ENCODE assay signal across 8 cellular contexts in the genomic region with DNA sequence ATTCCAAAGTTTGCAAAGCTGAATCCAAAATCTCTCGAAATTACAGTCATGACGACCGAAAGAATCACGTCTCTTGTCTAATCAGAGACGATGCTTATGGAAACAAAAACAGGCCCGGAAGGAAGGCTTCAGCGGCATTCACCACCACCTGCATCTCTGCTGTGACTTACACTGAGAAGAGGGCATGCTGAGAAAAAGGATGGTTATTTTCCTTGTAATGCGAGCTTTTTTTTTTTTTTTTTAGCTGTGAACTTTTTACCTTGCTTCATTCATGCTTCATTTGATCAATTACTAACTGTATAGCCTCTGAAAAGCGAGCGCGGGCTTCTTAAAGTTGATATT.
DNase-seq lines count a peak whose midpoint lies in the region; ATAC-seq, FAIRE-seq and TF ChIP-seq lines count a peak whose summit lies in the region.

No MANE protein-coding gene starts in this region.

- no peak for DNase-seq in activated CD4-positive, alpha-beta T cell treated with anti-CD3 and anti-CD28 coated beads, Interleukin-2, amount 10 ng/mL, durations not matched to agents 24 days and 14 days
- no peak for DNase-seq in activated CD4-positive, alpha-beta T cell treated with anti-CD3 and anti-CD28 coated beads for 48 hours
- DNase-seq in WERI-Rb-1 (no peak), iPS DF 6.9 (ENCODE audit: low read depth, low spot score) (no peak), RCC 7860 (ENCODE audit: low spot score) (no peak), D721Med (ENCODE audit: insufficient read length, low spot score) (no peak)

- peaks cover 73% of the 10 kb centered on the region for H3K27me3 Mint-ChIP-seq in activated CD4-positive, alpha-beta T cell treated with anti-CD3 and anti-CD28 coated beads, Interleukin-2, amount 10 ng/mL, durations not matched to agents 24 days and 14 days

- peaks cover 11% of the 10 kb centered on the region for H3K4me1 Mint-ChIP-seq in activated CD4-positive, alpha-beta T cell treated with anti-CD3 and anti-CD28 coated beads, Interleukin-2, amount 10 ng/mL, durations not matched to agents 24 days and 14 days

- peak overlapping the region; percentile 86 for H3K4me3 ChIP-seq in WERI-Rb-1 (ENCODE audit: low read depth, low read length)
- H3K4me3 ChIP-seq in iPS DF 6.9 (ENCODE audit: low read length): peak overlapping the region; percentile 72; the same call in 1 of the 2 replicates
- H3K4me3 ChIP-seq in stomach smooth muscle (ENCODE audit: low read length in 2 of 2): peak overlapping the region; percentile 55 to 80

- H3K9me3 ChIP-seq in WERI-Rb-1 (ENCODE audit: severe bottlenecking) (no peaks in the 10 kb centered on the region), iPS DF 6.9 (ENCODE audit: control insufficient read depth, insufficient read depth, low read length) (no peaks in the 10 kb centered on the region), stomach smooth muscle (ENCODE audit: control insufficient read depth in 2 of 2, low read length in 2 of 2) (no peaks in the 10 kb centered on the region)

- no peak for TF ChIP-seq CTCF in WERI-Rb-1 (IDR thresholded peaks at IDR 0.05; ENCODE audit: low read depth, low read length)
- TF ChIP-seq CTCF in D721Med (IDR thresholded peaks at IDR 0.05; ENCODE audit: insufficient read depth, missing control alignments): no peak

- H3K4me1 ChIP-seq in iPS DF 6.9 (ENCODE audit: control insufficient read depth, insufficient read depth, low read length): no peaks in the 10 kb centered on the region
- H3K4me1 ChIP-seq in stomach smooth muscle (ENCODE audit: control insufficient read depth, insufficient read depth, low read length): peaks cover 22% of the 10 kb centered on the region

- H3K27ac Mint-ChIP-seq in activated CD4-positive, alpha-beta T cell treated with anti-CD3 and anti-CD28 coated beads, Interleukin-2, amount 10 ng/mL, durations not matched to agents 24 days and 14 days: no peak overlapping the region

- H3K27me3 ChIP-seq in WERI-Rb-1 (ENCODE audit: insufficient read depth, low read depth, severe bottlenecking) (no peaks in the 10 kb centered on the region), iPS DF 6.9 (ENCODE audit: control insufficient read depth, insufficient read depth, low read length) (no peaks in the 10 kb centered on the region), stomach smooth muscle (ENCODE audit: control insufficient read depth in 1 of 2, insufficient read depth in 2 of 2, low read length in 2 of 2) (no peaks in the 10 kb centered on the region)

- ATAC-seq in HG03135 (IDR thresholded peaks at IDR 0.05; ENCODE audit: unreplicated experiment): no peak

- H3K4me3 Mint-ChIP-seq in activated CD4-positive, alpha-beta T cell treated with anti-CD3 and anti-CD28 coated beads, Interleukin-2, amount 10 ng/mL, durations not matched to agents 24 days and 14 days: peak overlapping the region; percentile 60

- no peaks in the 10 kb centered on the region for H3K36me3 ChIP-seq in WERI-Rb-1
- no peaks in the 10 kb centered on the region for H3K36me3 ChIP-seq in iPS DF 6.9 (ENCODE audit: control insufficient read depth, insufficient read depth, low read length)
- no peaks in the 10 kb centered on the region for H3K36me3 ChIP-seq in stomach smooth muscle (ENCODE audit: control insufficient read depth in 2 of 2, insufficient read depth in 2 of 2, low read length in 2 of 2)

- no peaks in the 10 kb centered on the region for H3K9me3 Mint-ChIP-seq in activated CD4-positive, alpha-beta T cell treated with anti-CD3 and anti-CD28 coated beads, Interleukin-2, amount 10 ng/mL, durations not matched to agents 24 days and 14 days

- H3K36me3 Mint-ChIP-seq in activated CD4-positive, alpha-beta T cell treated with anti-CD3 and anti-CD28 coated beads, Interleukin-2, amount 10 ng/mL, durations not matched to agents 24 days and 14 days (ENCODE audit: low read depth): no peaks in the 10 kb centered on the region

- no CpG with 5 or more reads among the region's 11 CpGs for WGBS in iPS DF 6.9 (ENCODE audit: insufficient coverage, insufficient read length)

- FAIRE-seq in RCC 7860 (lab: Jason Lieb, UNC): no peak
- FAIRE-seq in D721Med (lab: Jason Lieb, UNC): no peak

- intact Hi-C loops in activated CD4-positive, alpha-beta T cell treated with anti-CD3 and anti-CD28 coated beads, Interleukin-2, amount 10 ng/mL, durations not matched to agents 24 days and 14 days (cut with micrococcal nuclease): no loop called here

- H3K27ac ChIP-seq in WERI-Rb-1 (peak overlapping the region; percentile 72), iPS DF 6.9 (ENCODE audit: low read length) (no peak overlapping the region), stomach smooth muscle (ENCODE audit: low read length) (no peak overlapping the region)

- peak overlapping the region; percentile 65 to 66 for H3K9ac ChIP-seq in stomach smooth muscle (ENCODE audit: low read length in 2 of 2)
